In the genomic region with DNA sequence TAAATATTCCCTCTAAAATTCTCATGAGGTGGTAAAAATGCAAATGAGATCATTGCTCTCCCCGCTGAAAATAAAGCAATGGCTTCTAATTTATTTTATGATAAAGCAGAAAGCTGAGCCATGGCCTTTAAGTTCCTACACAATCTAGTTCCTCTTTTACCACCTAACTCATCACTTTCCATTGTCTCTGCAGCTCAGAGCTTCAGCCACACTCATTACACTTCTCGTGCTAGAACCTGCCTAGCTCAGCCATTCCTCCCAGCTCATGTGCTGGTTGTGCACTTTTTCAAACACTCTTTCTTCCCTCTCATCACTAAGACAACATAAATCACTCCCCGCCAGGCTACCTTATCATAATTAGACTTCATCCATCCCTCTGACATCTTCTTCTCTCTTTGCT, we compare ENCODE assay signal across 16 cellular contexts.
"Had no signal": no experiment of that assay in that cellular context is flagged by ENCODE, and none has a peak within 500 bp of the region (broad histone marks: within the 10 kb centered on the region; RNA-seq: fewer than 3 reads in every experiment).

No MANE protein-coding gene starts in this region.

- H3K4me1 ChIP-seq: prostate gland, sigmoid colon had no signal

- DNase-seq: activated naive CD4-positive, alpha-beta T cell; activated naive CD8-positive, alpha-beta T cell treated with anti-CD3 and anti-CD28 coated beads, Interleukin-2, amount 10 ng/mL, durations not matched to agents 7 days and 5 days; activated T-cell treated with anti-CD3 and anti-CD28 coated beads for 4 hours; cortex of kidney; effector CD8-positive, alpha-beta T cell; foreskin fibroblast; glutamatergic neuron; hypothalamus; kidney; occipital lobe; sigmoid colon; stimulated activated CD4-positive, alpha-beta T cell treated with anti-CD3 and anti-CD28 coated beads, Interleukin-12 subunit alpha, Interleukin-12 subunit beta, amount 100 ng/mL, for 4 hours; stimulated activated CD4-positive, alpha-beta T cell treated with anti-CD3 and anti-CD28 coated beads, Interleukin-2, amount 100 ng/mL, for 24 hours; T-helper 2 cell had no signal

- H3K9me3 ChIP-seq: prostate gland, sigmoid colon, thoracic aorta had no signal

- H3K36me3 ChIP-seq: prostate gland, sigmoid colon, thoracic aorta had no signal

- H3K27ac ChIP-seq: prostate gland, sigmoid colon, thoracic aorta had no signal

- H3K27me3 ChIP-seq: sigmoid colon had no signal

- H3K4me3 ChIP-seq: prostate gland, sigmoid colon, thoracic aorta had no signal
